Comparison of ENCODE assay signal across 9 cellular contexts in the genomic region with DNA sequence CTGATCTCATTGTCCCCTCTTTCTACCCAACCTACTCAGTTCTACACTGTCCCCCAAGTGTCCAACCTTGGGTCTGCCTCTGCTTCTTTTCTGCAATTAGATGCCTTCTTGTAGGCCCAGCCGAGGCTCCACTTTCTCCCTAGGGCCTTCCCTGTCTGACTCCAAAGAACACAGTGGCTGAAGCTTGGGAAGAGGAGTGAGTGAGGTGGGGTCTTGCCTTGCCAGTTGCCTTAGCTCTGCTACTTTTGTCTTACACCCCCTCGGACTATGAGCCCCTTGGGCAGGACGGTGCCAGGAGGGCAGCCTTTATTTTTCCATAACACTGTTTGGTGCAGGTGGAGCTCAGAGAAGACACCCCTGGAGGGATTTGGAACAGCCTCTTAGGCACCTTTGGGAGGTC.
"Had no signal": no experiment of that assay in that cellular context is flagged by ENCODE, and none has a peak within 500 bp of the region (broad histone marks: within the 10 kb centered on the region; RNA-seq: fewer than 3 reads in every experiment).

No MANE protein-coding gene starts in this region.

- ATAC-seq: naive thymus-derived CD4-positive, alpha-beta T cell; stimulated activated effector memory CD8-positive, alpha-beta T cell treated with anti-CD3 and anti-CD28 coated beads, Interleukin-12 subunit alpha, Interleukin-12 subunit beta, amount 100 ng/mL, for 72 hours had no signal

- DNase-seq: kidney; left lung; naive thymus-derived CD4-positive, alpha-beta T cell; stimulated activated CD4-positive, alpha-beta T cell treated with anti-CD3 and anti-CD28 coated beads, Interleukin-4, amount 100 ng/mL, for 24 hours; stimulated activated naive CD4-positive, alpha-beta T cell treated with Interleukin-2 at 50 U/mL for 16 hours; stomach had no signal

- H3K9me3 Mint-ChIP-seq: naive thymus-derived CD4-positive, alpha-beta T cell; nephron; neural progenitor cell; stimulated activated effector memory CD8-positive, alpha-beta T cell treated with anti-CD3 and anti-CD28 coated beads, Interleukin-12 subunit alpha, Interleukin-12 subunit beta, amount 100 ng/mL, for 72 hours had no signal

- H3K36me3 Mint-ChIP-seq: naive thymus-derived CD4-positive, alpha-beta T cell; neural progenitor cell; stimulated activated effector memory CD8-positive, alpha-beta T cell treated with anti-CD3 and anti-CD28 coated beads, Interleukin-12 subunit alpha, Interleukin-12 subunit beta, amount 100 ng/mL, for 72 hours had no signal

- H3K27ac Mint-ChIP-seq: naive thymus-derived CD4-positive, alpha-beta T cell; nephron; neural progenitor cell; stimulated activated effector memory CD8-positive, alpha-beta T cell treated with anti-CD3 and anti-CD28 coated beads, Interleukin-12 subunit alpha, Interleukin-12 subunit beta, amount 100 ng/mL, for 72 hours had no signal

- H3K4me1 Mint-ChIP-seq: naive thymus-derived CD4-positive, alpha-beta T cell; neural progenitor cell; stimulated activated effector memory CD8-positive, alpha-beta T cell treated with anti-CD3 and anti-CD28 coated beads, Interleukin-12 subunit alpha, Interleukin-12 subunit beta, amount 100 ng/mL, for 72 hours had no signal

- H3K4me3 Mint-ChIP-seq: naive thymus-derived CD4-positive, alpha-beta T cell; nephron; neural progenitor cell; stimulated activated effector memory CD8-positive, alpha-beta T cell treated with anti-CD3 and anti-CD28 coated beads, Interleukin-12 subunit alpha, Interleukin-12 subunit beta, amount 100 ng/mL, for 72 hours had no signal
